In the genomic region with DNA sequence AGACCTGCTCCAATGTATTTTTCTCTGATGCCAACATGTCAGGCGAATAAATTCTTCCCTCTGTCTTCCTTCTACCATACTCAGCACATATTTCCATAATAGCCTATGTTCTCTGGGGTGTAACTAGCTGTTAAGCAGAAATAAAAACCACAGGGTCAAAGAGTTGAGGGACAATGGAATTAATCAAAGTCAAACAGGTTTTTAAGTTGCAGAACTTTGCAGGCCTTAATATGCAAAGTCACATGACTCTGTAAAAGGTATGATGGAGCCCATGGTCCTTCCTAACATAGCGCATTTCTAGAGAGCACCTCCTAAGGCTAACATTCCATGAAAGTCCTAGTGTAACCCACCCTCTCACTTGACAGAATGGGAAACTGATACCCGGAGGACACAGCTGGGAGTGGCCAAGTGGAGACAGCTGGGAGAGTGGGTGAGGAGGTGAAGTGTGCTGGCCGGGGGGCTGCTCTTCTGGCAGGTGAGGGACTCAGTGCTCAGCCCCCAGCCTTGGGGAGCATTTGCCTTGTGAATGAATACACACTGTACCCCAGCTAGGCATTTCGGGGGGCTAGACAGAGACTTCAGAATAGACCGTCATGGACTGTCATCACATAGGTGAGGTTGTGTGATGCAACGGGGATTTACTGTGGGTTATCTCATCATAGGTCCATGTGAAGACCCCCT, we compare ENCODE assay signal across 20 cellular contexts. TPM values are rescaled to one million over a fixed set of nuclear protein-coding genes. Genes with fewer than 3 reads are reported as not detected.
DNase-seq lines count a peak whose midpoint lies in the region; ATAC-seq and TF ChIP-seq lines count a peak whose summit lies in the region.
"Had no signal": no experiment of that assay in that cellular context is flagged by ENCODE, and none has a peak within 500 bp of the region (broad histone marks: within the 10 kb centered on the region; RNA-seq: fewer than 3 reads in every experiment).

No MANE protein-coding gene starts in this region.

- no peaks in the 10 kb centered on the region for H4K20me1 ChIP-seq in osteoblast (ENCODE audit: insufficient read depth, low read length)

- DNase-seq in activated CD8-positive, alpha-beta memory T cell treated with anti-CD3 and anti-CD28 coated beads, Interleukin-2, amount 50 U/mL, for 48 hours = peak; percentile 34
- no peak for DNase-seq in activated CD8-positive, alpha-beta memory T cell treated with anti-CD3 and anti-CD28 coated beads, Interleukin-2, amount 10 ng/mL, durations not matched to agents 7 days and 5 days
- peak; percentile 35 for DNase-seq in coronary artery (ENCODE audit: low spot score)
- peak; percentile 58 for DNase-seq in osteoblast (ENCODE audit: insufficient read length, low spot score, missing footprints)
- DNase-seq in occipital lobe (lab: John Stamatoyannopoulos, UW) = no peak
- DNase-seq: Caco-2; CD4-positive, alpha-beta T cell; GDM1; MM.1S; NCI-H1092; NCI-H1436 treated with DMSO at 0.1 percent for 48 hours; NCI-H2081; NCI-H510A; SIG-M5 had no signal

- TF ChIP-seq CTCF in coronary artery (IDR thresholded peaks at IDR 0.05) = no peak
- no peak for TF ChIP-seq CTCF in osteoblast (IDR thresholded peaks at IDR 0.05; ENCODE audit: extremely low read depth, low read depth, low read length)

- no peak overlapping the region for H3K27ac Mint-ChIP-seq in activated CD8-positive, alpha-beta memory T cell treated with anti-CD3 and anti-CD28 coated beads, Interleukin-2, amount 10 ng/mL, durations not matched to agents 7 days and 5 days
- H3K27ac Mint-ChIP-seq: B cell; CD4-positive, alpha-beta T cell; GM23338; IgD-negative memory B cell had no signal

- no peaks in the 10 kb centered on the region for H3K79me2 ChIP-seq in osteoblast (ENCODE audit: insufficient read depth, low read length)

- H3K4me3 ChIP-seq in coronary artery (no peak overlapping the region), osteoblast (ENCODE audit: insufficient read depth, low read length) (no peak overlapping the region)
- H3K4me3 ChIP-seq: GM23338 had no signal

- no peak for ATAC-seq in activated CD8-positive, alpha-beta memory T cell treated with anti-CD3 and anti-CD28 coated beads, Interleukin-2, amount 10 ng/mL, durations not matched to agents 7 days and 5 days
- ATAC-seq in GM18868 (IDR thresholded peaks at IDR 0.05; ENCODE audit: unreplicated experiment) = no peak
- ATAC-seq in GM21786 (IDR thresholded peaks at IDR 0.05; ENCODE audit: unreplicated experiment) = no peak
- ATAC-seq in HG02588 (IDR thresholded peaks at IDR 0.05; ENCODE audit: unreplicated experiment) = no peak
- ATAC-seq: GM23338 had no signal

- no peaks in the 10 kb centered on the region for H3K36me3 ChIP-seq in osteoblast (ENCODE audit: insufficient read depth, low read length)

- peaks cover 16% of the 10 kb centered on the region for H3K4me1 Mint-ChIP-seq in activated CD8-positive, alpha-beta memory T cell treated with anti-CD3 and anti-CD28 coated beads, Interleukin-2, amount 10 ng/mL, durations not matched to agents 7 days and 5 days
- H3K4me1 Mint-ChIP-seq: B cell, GM23338, IgD-negative memory B cell had no signal

- no peak overlapping the region for H3K27ac ChIP-seq in coronary artery
- H3K27ac ChIP-seq in osteoblast (ENCODE audit: low read depth, low read length) = no peak overlapping the region

- H3K27me3 ChIP-seq in osteoblast (ENCODE audit: insufficient read depth, low read length) = peaks cover 16% of the 10 kb centered on the region

- H3K36me3 Mint-ChIP-seq in activated CD8-positive, alpha-beta memory T cell treated with anti-CD3 and anti-CD28 coated beads, Interleukin-2, amount 10 ng/mL, durations not matched to agents 7 days and 5 days = peaks cover 8% of the 10 kb centered on the region
- H3K36me3 Mint-ChIP-seq: IgD-negative memory B cell had no signal

- H3K27me3 Mint-ChIP-seq in activated CD8-positive, alpha-beta memory T cell treated with anti-CD3 and anti-CD28 coated beads, Interleukin-2, amount 10 ng/mL, durations not matched to agents 7 days and 5 days = peaks cover 53% of the 10 kb centered on the region

- no peak overlapping the region for H3K4me3 Mint-ChIP-seq in activated CD8-positive, alpha-beta memory T cell treated with anti-CD3 and anti-CD28 coated beads, Interleukin-2, amount 10 ng/mL, durations not matched to agents 7 days and 5 days
- H3K4me3 Mint-ChIP-seq: B cell; CD4-positive, alpha-beta T cell; GM23338; IgD-negative memory B cell had no signal

- H2AFZ ChIP-seq in osteoblast (ENCODE audit: low read length) = no peak overlapping the region
- H2AFZ ChIP-seq: GM23338 had no signal

- CTCF ChIA-PET in activated CD8-positive, alpha-beta memory T cell treated with anti-CD3 and anti-CD28 coated beads, Interleukin-2, amount 10 ng/mL, durations not matched to agents 7 days and 5 days (lab: Charles Lee) = no interaction called here

- no peaks in the 10 kb centered on the region for H3K4me1 ChIP-seq in osteoblast (ENCODE audit: insufficient read depth, low read length)
- H3K4me1 ChIP-seq: Caco-2 had no signal

- no peak overlapping the region for H3K4me2 ChIP-seq in osteoblast (ENCODE audit: insufficient read depth, low read length)
- H3K4me2 ChIP-seq: GM23338 had no signal

- peaks cover 9% of the 10 kb centered on the region for H3K9me3 Mint-ChIP-seq in activated CD8-positive, alpha-beta memory T cell treated with anti-CD3 and anti-CD28 coated beads, Interleukin-2, amount 10 ng/mL, durations not matched to agents 7 days and 5 days (ENCODE audit: low read depth)

- H3K9me3 ChIP-seq in osteoblast (ENCODE audit: low read depth, low read length) = peaks cover 5% of the 10 kb centered on the region

RNA-seq across cellular contexts. Expression of a gene that starts 8.4 kb away (rescaled TPM):
- total RNA-seq in activated CD8-positive, alpha-beta memory T cell treated with anti-CD3 and anti-CD28 coated beads, Interleukin-2, amount 10 ng/mL, durations not matched to agents 7 days and 5 days = under 1 TPM; 0.05 to 0.06 TPM
- total RNA-seq in osteoblast (9.0 and 11.5 TPM in 2 replicates), occipital lobe (4.1 TPM)
- total RNA-seq: B cell; CD4-positive, alpha-beta T cell had no signal

Comparison
In these comparisons a context has a peak if more than half of its experiments do, and no peak if none do; other contexts are left out.
1. DNase-seq: peak in activated CD8-positive, alpha-beta memory T cell treated with anti-CD3 and anti-CD28 coated beads, Interleukin-2, amount 50 U/mL, for 48 hours (single experiment), coronary artery (single experiment) and osteoblast (single experiment); none in activated CD8-positive, alpha-beta memory T cell treated with anti-CD3 and anti-CD28 coated beads, Interleukin-2, amount 10 ng/mL, durations not matched to agents 7 days and 5 days (single experiment) and occipital lobe (single experiment).